In the genomic region with DNA sequence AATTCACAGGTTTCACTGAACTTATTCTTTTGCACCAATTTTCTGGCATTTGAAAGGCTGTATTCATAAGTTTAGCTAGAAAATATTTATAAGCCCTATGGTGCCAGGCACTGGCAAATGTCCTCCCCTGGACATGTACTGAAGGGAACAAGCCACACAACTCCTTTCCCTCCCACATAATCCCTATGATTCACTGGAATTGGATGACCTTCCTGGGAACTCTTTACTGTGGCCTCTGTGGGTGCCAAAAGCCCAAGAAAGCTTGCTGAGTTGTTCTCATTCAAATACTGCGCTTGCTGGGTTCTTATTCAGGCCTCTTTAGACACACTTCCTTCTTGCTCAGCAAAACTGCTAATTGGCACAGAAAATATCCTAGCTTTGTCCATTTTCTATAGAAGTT, we compare ENCODE assay signal across 14 cellular contexts.
DNase-seq lines count a peak whose midpoint lies in the region; ATAC-seq and TF ChIP-seq lines count a peak whose summit lies in the region.
"Had no signal": no experiment of that assay in that cellular context is flagged by ENCODE, and none has a peak within 500 bp of the region (broad histone marks: within the 10 kb centered on the region; RNA-seq: fewer than 3 reads in every experiment).

No MANE protein-coding gene starts in this region.

- H3K4me1 ChIP-seq in fibroblast of lung (ENCODE audit: control insufficient read depth, extremely low read depth, insufficient read depth, low read length), result peaks cover 6% of the 10 kb centered on the region
- no peaks in the 10 kb centered on the region for H3K4me1 ChIP-seq in uterus
- no peaks in the 10 kb centered on the region for H3K4me1 ChIP-seq in Caco-2

- intact Hi-C loops in uterus (cut with DNase I; ENCODE audit: low total_unique reads), result no loop called here
- intact Hi-C loops in Caco-2 (cut with micrococcal nuclease; ENCODE audit: unreplicated experiment), result no loop called here

- H4K20me1 ChIP-seq in fibroblast of lung (ENCODE audit: control insufficient read depth, extremely low read depth, insufficient read depth, low read length), result no peaks in the 10 kb centered on the region

- no peaks in the 10 kb centered on the region for H3K4me1 Mint-ChIP-seq in Caco-2 (ENCODE audit: low read depth, unreplicated experiment)

- TF ChIP-seq POLR2A in uterus (IDR thresholded peaks at IDR 0.05), result no peak

- no peaks in the 10 kb centered on the region for H3K79me2 ChIP-seq in fibroblast of lung (ENCODE audit: control insufficient read depth, insufficient read depth, low read length)

- no peak overlapping the region for H3K9ac ChIP-seq in fibroblast of lung (ENCODE audit: insufficient read depth, low read length)

- H3K4me2 ChIP-seq in fibroblast of lung (ENCODE audit: extremely low read depth, insufficient read depth, low read length), result no peak overlapping the region

- ATAC-seq in HG02885 (IDR thresholded peaks at IDR 0.05; ENCODE audit: poor library complexity, unreplicated experiment), result no peak
- ATAC-seq: upper lobe of right lung had no signal

- H3K36me3 ChIP-seq in fibroblast of lung (ENCODE audit: control insufficient read depth, insufficient read depth, low read length), result no peaks in the 10 kb centered on the region
- no peaks in the 10 kb centered on the region for H3K36me3 ChIP-seq in uterus
- H3K36me3 ChIP-seq in Caco-2 (ENCODE audit: control insufficient read depth, insufficient read depth, low read length), result no peaks in the 10 kb centered on the region; the same call in 1 of the 2 replicates
- H3K36me3 ChIP-seq: heart left ventricle, upper lobe of right lung had no signal

- no peaks in the 10 kb centered on the region for H3K27me3 Mint-ChIP-seq in Caco-2 (ENCODE audit: insufficient read depth, unreplicated experiment)

- no TSS peak for BruUV-seq in Caco-2 (replicated peaks; lab: Mats Ljungman, UMichigan)

- no peaks in the 10 kb centered on the region for H3K27me3 ChIP-seq in fibroblast of lung (ENCODE audit: control insufficient read depth, insufficient read depth, low read length)
- no peaks in the 10 kb centered on the region for H3K27me3 ChIP-seq in uterus
- H3K27me3 ChIP-seq in Caco-2 (replicated peaks; ENCODE audit: control insufficient read depth, insufficient read depth, low read length), result no peaks in the 10 kb centered on the region
- H3K27me3 ChIP-seq: heart left ventricle, upper lobe of right lung had no signal

- DNase-seq in GM03348 (ENCODE audit: low spot score), result peak; percentile 62
- DNase-seq in RPMI7951 (ENCODE audit: low read depth), result peak; percentile 84
- peak; percentile 85 to 94 for DNase-seq in fibroblast of lung (ENCODE audit: low read depth in 2 of 2)
- peak; percentile 22 for DNase-seq in pons (ENCODE audit: low spot score)
- no peak for DNase-seq in NCI-H524 treated with DMSO at 0.1 percent for 48 hours (lab: John Stamatoyannopoulos, UW)
- no peak for DNase-seq in uterus
- DNase-seq in Caco-2, result no peak
- DNase-seq: activated CD4-positive, alpha-beta T cell treated with anti-CD3 and anti-CD28 coated beads, Interleukin-2, amount 50 U/mL, for 4 hours; DMS 273 treated with DMSO at 0.1 percent for 48 hours; NCI-H2107; upper lobe of right lung had no signal

- H3K27ac ChIP-seq in fibroblast of lung (ENCODE audit: insufficient read depth, low read length) (no peak overlapping the region), uterus (no peak overlapping the region)
- H3K27ac ChIP-seq: heart left ventricle, SK-N-MC, upper lobe of right lung had no signal

- H3K4me3 Mint-ChIP-seq in Caco-2 (ENCODE audit: unreplicated experiment), result no peak overlapping the region

- H3K4me3 ChIP-seq in fibroblast of lung (replicated peaks in 1 of 4; ENCODE audit: control extremely low read depth in 1 of 4, insufficient read depth in 1 of 4, low read depth in 3 of 4, low read length in 4 of 4) (no peak overlapping the region), uterus (no peak overlapping the region), Caco-2 (ENCODE audit: low read depth, low read length) (no peak overlapping the region)
- H3K4me3 ChIP-seq: heart left ventricle, SK-N-MC, upper lobe of right lung had no signal

- no peak overlapping the region for H2AFZ ChIP-seq in fibroblast of lung (ENCODE audit: low read length)

- H3K36me3 Mint-ChIP-seq in Caco-2 (ENCODE audit: insufficient read depth, unreplicated experiment), result peaks cover 52% of the 10 kb centered on the region

- CTCF ChIA-PET in Caco-2 (lab: Charles Lee), result no interaction called here

- POLR2A ChIA-PET in Caco-2 (lab: Charles Lee), result no interaction called here

- peaks cover 23% of the 10 kb centered on the region for H3K9me3 Mint-ChIP-seq in Caco-2 (ENCODE audit: unreplicated experiment)

- TF ChIP-seq CTCF in fibroblast of lung (conservative IDR thresholded peaks at IDR 0.05 in 1 of 2, IDR thresholded peaks at IDR 0.05 in 1 of 2; ENCODE audit: low read depth in 1 of 2, low read length in 2 of 2), result no peak
- TF ChIP-seq CTCF in uterus (IDR thresholded peaks at IDR 0.05), result no peak
- TF ChIP-seq CTCF in Caco-2 (IDR thresholded peaks at IDR 0.05; ENCODE audit: insufficient read depth in 1 of 2, low read depth in 1 of 2, low read length in 1 of 2, severe bottlenecking in 1 of 2, unreplicated experiment in 1 of 2), result no peak

- H3K9me3 ChIP-seq in fibroblast of lung (ENCODE audit: control insufficient read depth, insufficient read depth, low read depth, low read length) (no peaks in the 10 kb centered on the region), uterus (no peaks in the 10 kb centered on the region), Caco-2 (peaks cover 5% of the 10 kb centered on the region; the same call in 1 of the 2 replicates)
- H3K9me3 ChIP-seq: upper lobe of right lung had no signal

- no peak overlapping the region for H3K27ac Mint-ChIP-seq in Caco-2 (ENCODE audit: unreplicated experiment)

Comparison
In these comparisons a context has a peak if more than half of its experiments do, and no peak if none do; other contexts are left out.
1. DNase-seq: peak in GM03348 (single experiment), RPMI7951 (single experiment), fibroblast of lung (2 of 2) and pons (single experiment); none in NCI-H524 treated with DMSO at 0.1 percent for 48 hours (single experiment), uterus (0 of 2) and Caco-2 (0 of 2).